Comparison of ENCODE assay signal across 1 cellular context in genomic region chr10:101682172-101682825, GRCh38.
TF ChIP-seq lines count a peak whose summit lies in the region.

No MANE protein-coding gene starts in this region.

TF ChIP-seq in WTC11, 78 proteins besides CTCF, POLR2A, EP300 and RAD21 (continued from another document):
- TF ChIP-seq ARID4B (CRISPR knock-in tag; IDR thresholded peaks at IDR 0.05; ENCODE audit: borderline replicate concordance) (no peak), SMAD3 (CRISPR knock-in tag; IDR thresholded peaks at IDR 0.05; ENCODE audit: borderline replicate concordance) (no peak), FOXP1 (CRISPR knock-in tag; IDR thresholded peaks at IDR 0.05; ENCODE audit: borderline replicate concordance) (no peak), ZMAT4 (CRISPR knock-in tag; IDR thresholded peaks at IDR 0.05) (no peak), ERG (CRISPR knock-in tag; IDR thresholded peaks at IDR 0.05) (no peak)
